Comparison of ENCODE assay signal across 17 cellular contexts in the genomic region with DNA sequence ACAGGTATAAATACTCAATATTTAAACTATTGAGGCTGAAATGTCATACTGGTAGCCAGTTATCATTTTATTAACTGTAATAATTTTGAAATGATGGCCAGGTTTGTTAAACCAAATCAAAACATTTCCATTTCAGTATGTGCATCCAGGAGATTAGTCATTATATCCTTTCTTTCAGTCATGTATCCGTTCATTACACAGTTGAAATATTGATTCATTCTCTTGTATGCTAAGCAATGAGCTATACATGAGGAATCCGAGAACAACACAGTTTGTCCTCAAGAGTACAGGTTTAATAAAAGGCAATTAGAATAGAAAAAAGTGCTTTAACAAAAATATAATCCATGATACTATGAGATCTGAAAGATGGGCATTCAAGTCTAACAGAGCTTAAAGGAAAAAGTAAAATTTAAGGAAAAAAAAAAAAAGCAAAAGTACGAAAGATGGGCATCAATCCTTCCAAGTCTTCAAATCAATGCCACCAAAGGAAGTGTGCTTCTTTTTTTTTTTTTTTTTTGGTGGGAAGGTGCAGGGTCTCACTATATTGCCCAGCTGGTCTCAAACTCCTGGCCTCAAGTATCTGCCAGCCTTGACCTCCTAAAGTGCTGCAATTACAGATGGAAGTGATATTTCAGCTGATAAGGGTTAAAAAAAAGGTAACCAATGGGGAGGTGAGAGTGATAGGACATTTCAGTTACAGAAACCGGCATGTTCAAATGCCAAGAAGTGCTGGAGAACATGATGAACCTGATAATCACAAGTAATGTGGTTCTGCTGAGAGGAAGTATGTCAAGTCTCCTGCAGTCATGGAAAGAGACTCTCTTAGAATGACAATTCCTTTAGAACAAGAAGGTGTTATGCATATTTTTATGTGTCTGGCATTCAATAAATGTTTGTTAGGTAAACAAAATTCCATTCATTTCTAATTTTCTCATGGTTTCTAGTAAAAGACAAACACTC. TPM values are rescaled to one million over a fixed set of nuclear protein-coding genes. Genes with fewer than 3 reads are reported as not detected.
DNase-seq lines count a peak whose midpoint lies in the region; ATAC-seq and TF ChIP-seq lines count a peak whose summit lies in the region.
"Had no signal": no experiment of that assay in that cellular context is flagged by ENCODE, and none has a peak within 500 bp of the region (broad histone marks: within the 10 kb centered on the region; RNA-seq: fewer than 3 reads in every experiment).

No MANE protein-coding gene starts in this region.

- H3K14ac ChIP-seq in IMR-90 (replicated peaks; ENCODE audit: low read depth, low read length): no peak overlapping the region; the same call in 1 of the 2 replicates

- no peak overlapping the region for H3K56ac ChIP-seq in IMR-90 (ENCODE audit: extremely low read depth, insufficient read depth, low read length)

- no peaks in the 10 kb centered on the region; the same call in 1 of the 2 replicates for H3K9me1 ChIP-seq in IMR-90 (ENCODE audit: insufficient read depth, low read length)

- no peak for TF ChIP-seq RAD21 in IMR-90 (IDR thresholded peaks at IDR 0.05; ENCODE audit: low read length)

- dilution Hi-C loops in IMR-90 (cut with HindIII; ENCODE audit: low sequenced_read_pairs, unreplicated experiment): no loop called here

- BruUV-seq in IMR-90 (replicated peaks; lab: Mats Ljungman, UMichigan): no TSS peak

- no peak overlapping the region for H2BK20ac ChIP-seq in IMR-90 (ENCODE audit: low read depth, low read length)

- CTCF ChIA-PET in activated CD4-positive, alpha-beta memory T cell treated with anti-CD3 and anti-CD28 coated beads for 36 hours (lab: Charles Lee): interaction anchor here (0.6 to 5.3 kb wide), 3 partner anchors 12 to 346 kb away, joined by 3 to 38 read pairs (median 4); no protein-coding TSS in a partner anchor
- CTCF ChIA-PET in activated CD4-positive, alpha-beta memory T cell treated with anti-CD3 and anti-CD28 coated beads, Interleukin-2, amount 10 ng/mL, durations not matched to agents 7 days and 5 days (lab: Charles Lee): interaction anchor here (0.7 to 2.3 kb wide), 4 partner anchors 12 to 1231 kb away, joined by 4 to 8 read pairs (median 4); no protein-coding TSS in a partner anchor
- CTCF ChIA-PET in IMR-90 (lab: Yijun Ruan, JAX): interaction anchor here (0.6 to 1.5 kb wide), 5 partner anchors 11 to 1372 kb away, joined by 3 to 8 read pairs (median 5); no protein-coding TSS in a partner anchor
- CTCF ChIA-PET in naive thymus-derived CD4-positive, alpha-beta T cell (lab: Charles Lee): no interaction called here

- peaks cover 98% of the 10 kb centered on the region for H3K79me2 ChIP-seq in neural progenitor cell (ENCODE audit: low read depth)

- no peak overlapping the region for H4K91ac ChIP-seq in IMR-90 (ENCODE audit: insufficient read depth, low read depth, low read length)

- H4K20me1 ChIP-seq in IMR-90 (ENCODE audit: insufficient read depth, low read length): peaks cover 12% of the 10 kb centered on the region
- H4K20me1 ChIP-seq in neural progenitor cell (ENCODE audit: low read depth): peaks cover 51% of the 10 kb centered on the region

- intact Hi-C loops in activated CD4-positive, alpha-beta memory T cell treated with anti-CD3 and anti-CD28 coated beads for 36 hours (cut with micrococcal nuclease): no loop called here
- intact Hi-C loops in IMR-90 (cut with micrococcal nuclease): no loop called here
- intact Hi-C loops in naive thymus-derived CD4-positive, alpha-beta T cell (cut with micrococcal nuclease): loop anchor here in 1 of 2 donors (2.0 to 5.0 kb wide), 3 partner anchors 26 to 38 kb away; partner anchors contain the start of gene PUM2

- H3K27ac ChIP-seq in IMR-90 (ENCODE audit: insufficient read depth, low read length) (no peak overlapping the region), neural progenitor cell (no peak overlapping the region)
- H3K27ac ChIP-seq in naive thymus-derived CD4-positive, alpha-beta T cell (ENCODE audit: low read depth, low read length): no peak overlapping the region
- H3K27ac ChIP-seq: gastroesophageal sphincter, upper lobe of left lung had no signal

- no peaks in the 10 kb centered on the region for H3K27me3 Mint-ChIP-seq in activated CD4-positive, alpha-beta memory T cell treated with anti-CD3 and anti-CD28 coated beads for 36 hours
- no peaks in the 10 kb centered on the region for H3K27me3 Mint-ChIP-seq in activated CD4-positive, alpha-beta memory T cell treated with anti-CD3 and anti-CD28 coated beads, Interleukin-2, amount 10 ng/mL, durations not matched to agents 7 days and 5 days
- H3K27me3 Mint-ChIP-seq in naive thymus-derived CD4-positive, alpha-beta T cell: no peaks in the 10 kb centered on the region
- H3K27me3 Mint-ChIP-seq in neural progenitor cell (ENCODE audit: insufficient read depth, low read depth): peaks cover 2% of the 10 kb centered on the region
- H3K27me3 Mint-ChIP-seq: activated naive CD4-positive, alpha-beta T cell treated with anti-CD3 and anti-CD28 coated beads, Interleukin-2, amount 50 U/mL, for 24 hours; memory B cell had no signal

- no peak overlapping the region for H3K4ac ChIP-seq in IMR-90 (ENCODE audit: low read depth, low read length)

- TF ChIP-seq CTCF in IMR-90 (conservative IDR thresholded peaks at IDR 0.05; ENCODE audit: low read depth, low read length) (no peak), choroid plexus epithelial cell (conservative IDR thresholded peaks at IDR 0.05; ENCODE audit: low read depth, low read length) (no peak), neural progenitor cell (IDR thresholded peaks at IDR 0.05) (no peak)

- H2AFZ ChIP-seq in IMR-90 (replicated peaks; ENCODE audit: low read length, poor library complexity) (no peak overlapping the region), neural progenitor cell (replicated peaks) (no peak overlapping the region)

- H3K9me3 Mint-ChIP-seq in activated CD4-positive, alpha-beta memory T cell treated with anti-CD3 and anti-CD28 coated beads for 36 hours: no peaks in the 10 kb centered on the region
- no peaks in the 10 kb centered on the region for H3K9me3 Mint-ChIP-seq in activated CD4-positive, alpha-beta memory T cell treated with anti-CD3 and anti-CD28 coated beads, Interleukin-2, amount 10 ng/mL, durations not matched to agents 7 days and 5 days
- H3K9me3 Mint-ChIP-seq in naive thymus-derived CD4-positive, alpha-beta T cell: no peaks in the 10 kb centered on the region
- no peaks in the 10 kb centered on the region for H3K9me3 Mint-ChIP-seq in neural progenitor cell
- H3K9me3 Mint-ChIP-seq: activated naive CD4-positive, alpha-beta T cell treated with anti-CD3 and anti-CD28 coated beads, Interleukin-2, amount 50 U/mL, for 24 hours; CD14-positive monocyte; memory B cell; nephron progenitor cell had no signal

- H3K4me3 ChIP-seq in IMR-90 (ENCODE audit: insufficient read depth, low read depth, low read length): no peak overlapping the region
- H3K4me3 ChIP-seq in choroid plexus epithelial cell (ENCODE audit: low read depth, low read length): no peak overlapping the region
- H3K4me3 ChIP-seq in naive thymus-derived CD4-positive, alpha-beta T cell (ENCODE audit: low read length): no peak overlapping the region
- no peak overlapping the region for H3K4me3 ChIP-seq in neural progenitor cell
- no peak overlapping the region for H3K4me3 ChIP-seq in H7 (ENCODE audit: insufficient read depth, low read depth, low read length)
- H3K4me3 ChIP-seq: gastroesophageal sphincter, upper lobe of left lung had no signal

- H3K27ac Mint-ChIP-seq in activated CD4-positive, alpha-beta memory T cell treated with anti-CD3 and anti-CD28 coated beads for 36 hours: peak overlapping the region; percentile 60
- no peak overlapping the region for H3K27ac Mint-ChIP-seq in activated CD4-positive, alpha-beta memory T cell treated with anti-CD3 and anti-CD28 coated beads, Interleukin-2, amount 10 ng/mL, durations not matched to agents 7 days and 5 days
- H3K27ac Mint-ChIP-seq in naive thymus-derived CD4-positive, alpha-beta T cell: peak overlapping the region in 5 of 9 donors; percentile 21 to 68 (median 53)
- no peak overlapping the region for H3K27ac Mint-ChIP-seq in neural progenitor cell
- H3K27ac Mint-ChIP-seq: activated naive CD4-positive, alpha-beta T cell treated with anti-CD3 and anti-CD28 coated beads, Interleukin-2, amount 50 U/mL, for 24 hours; memory B cell; nephron progenitor cell had no signal

- POLR2A ChIA-PET in activated CD4-positive, alpha-beta memory T cell treated with anti-CD3 and anti-CD28 coated beads for 36 hours (lab: Charles Lee): no interaction called here
- POLR2A ChIA-PET in activated CD4-positive, alpha-beta memory T cell treated with anti-CD3 and anti-CD28 coated beads, Interleukin-2, amount 10 ng/mL, durations not matched to agents 7 days and 5 days (lab: Charles Lee): interaction anchor here (1.2 kb wide), 1 partner anchor 17 kb away, joined by 3 read pairs; no protein-coding TSS in a partner anchor
- POLR2A ChIA-PET in IMR-90 (lab: Charles Lee; ENCODE audit: unreplicated experiment): interaction anchor here (0.6 kb wide), 2 partner anchors 134 to 1546 kb away, joined by 6 to 10 read pairs; no protein-coding TSS in a partner anchor
- POLR2A ChIA-PET in naive thymus-derived CD4-positive, alpha-beta T cell (lab: Charles Lee): interaction anchor here (0.6 to 0.9 kb wide), 2 partner anchors 21 to 24 kb away, joined by 3 to 4 read pairs; no protein-coding TSS in a partner anchor

- in situ Hi-C loops in IMR-90 (cut with MboI; ENCODE audit: low sequenced_read_pairs): no loop called here

- H3K23ac ChIP-seq in IMR-90 (ENCODE audit: low read depth, low read length): no peak overlapping the region

- H2BK15ac ChIP-seq in IMR-90 (ENCODE audit: low read depth, low read length): no peak overlapping the region

- no peak overlapping the region for H3K18ac ChIP-seq in IMR-90 (ENCODE audit: low read depth, low read length)

- no peak overlapping the region for H3K9ac ChIP-seq in IMR-90 (ENCODE audit: low read depth, low read length)
- H3K9ac ChIP-seq in neural progenitor cell: no peak overlapping the region

- peaks cover 32% of the 10 kb centered on the region for H3K4me1 Mint-ChIP-seq in activated CD4-positive, alpha-beta memory T cell treated with anti-CD3 and anti-CD28 coated beads for 36 hours (ENCODE audit: low read depth)
- H3K4me1 Mint-ChIP-seq in activated CD4-positive, alpha-beta memory T cell treated with anti-CD3 and anti-CD28 coated beads, Interleukin-2, amount 10 ng/mL, durations not matched to agents 7 days and 5 days: peaks cover 31% of the 10 kb centered on the region
- H3K4me1 Mint-ChIP-seq in naive thymus-derived CD4-positive, alpha-beta T cell: peaks cover 16 to 63% (median 52%) of the 10 kb centered on the region in 7 donors
- peaks cover 3% of the 10 kb centered on the region for H3K4me1 Mint-ChIP-seq in neural progenitor cell
- H3K4me1 Mint-ChIP-seq: CD14-positive monocyte had no signal

- H2BK5ac ChIP-seq in IMR-90 (ENCODE audit: low read depth, low read length, poor library complexity, severe bottlenecking): peak overlapping the region; percentile 24

- no peak for DNase-seq in activated CD4-positive, alpha-beta memory T cell treated with anti-CD3 and anti-CD28 coated beads for 36 hours
- no peak for DNase-seq in activated CD4-positive, alpha-beta memory T cell treated with anti-CD3 and anti-CD28 coated beads, Interleukin-2, amount 10 ng/mL, durations not matched to agents 7 days and 5 days
- peak; percentile 51 for DNase-seq in IMR-90
- peak; percentile 21 for DNase-seq in choroid plexus epithelial cell (ENCODE audit: low read depth)
- no peak for DNase-seq in naive thymus-derived CD4-positive, alpha-beta T cell
- no peak for DNase-seq in neural progenitor cell (ENCODE audit: low spot score)
- DNase-seq in H7: no peak
- DNase-seq: DMS153; NCI-H1105; nephron progenitor cell; stimulated activated naive CD4-positive, alpha-beta T cell treated with Interleukin-2 at 50 U/mL for 16 hours; upper lobe of left lung had no signal

- no peak overlapping the region for H3K4me3 Mint-ChIP-seq in activated CD4-positive, alpha-beta memory T cell treated with anti-CD3 and anti-CD28 coated beads for 36 hours
- H3K4me3 Mint-ChIP-seq in activated CD4-positive, alpha-beta memory T cell treated with anti-CD3 and anti-CD28 coated beads, Interleukin-2, amount 10 ng/mL, durations not matched to agents 7 days and 5 days: no peak overlapping the region
- no peak overlapping the region for H3K4me3 Mint-ChIP-seq in naive thymus-derived CD4-positive, alpha-beta T cell
- H3K4me3 Mint-ChIP-seq in neural progenitor cell: no peak overlapping the region
- H3K4me3 Mint-ChIP-seq: activated naive CD4-positive, alpha-beta T cell treated with anti-CD3 and anti-CD28 coated beads, Interleukin-2, amount 50 U/mL, for 24 hours; CD14-positive monocyte; memory B cell; nephron progenitor cell had no signal

- ATAC-seq in IMR-90 (ENCODE audit: low read depth) (no peak), GM19467 (IDR thresholded peaks at IDR 0.05; ENCODE audit: unreplicated experiment) (no peak)
- no peak for ATAC-seq in naive thymus-derived CD4-positive, alpha-beta T cell
- ATAC-seq: gastroesophageal sphincter had no signal

- peaks cover 37 to 58% of the 10 kb centered on the region in 2 experiments for H3K79me1 ChIP-seq in IMR-90 (ENCODE audit: low read depth in 1 of 2, low read length in 2 of 2)

- no peak for TF ChIP-seq POLR2A in IMR-90 (IDR thresholded peaks at IDR 0.05; ENCODE audit: low read depth, low read length)

- no peaks in the 10 kb centered on the region for H3K27me3 ChIP-seq in IMR-90 (ENCODE audit: control insufficient read depth, insufficient read depth, low read length)
- no peaks in the 10 kb centered on the region for H3K27me3 ChIP-seq in naive thymus-derived CD4-positive, alpha-beta T cell (ENCODE audit: control insufficient read depth in 2 of 2, insufficient read depth in 2 of 2, low read length in 2 of 2)
- H3K27me3 ChIP-seq in neural progenitor cell: no peaks in the 10 kb centered on the region
- H3K27me3 ChIP-seq in H7 (ENCODE audit: control insufficient read depth, insufficient read depth, low read length): no peaks in the 10 kb centered on the region
- H3K27me3 ChIP-seq: gastroesophageal sphincter, upper lobe of left lung had no signal

- 71% methylated on average over 1 of the region's 4 CpGs; no CpG with 5 or more reads in 1 of the 2 experiments for WGBS in IMR-90 (ENCODE audit: extremely low coverage in 2 of 2, insufficient read length in 1 of 2), 2 experiments

- no peak overlapping the region for H2AK5ac ChIP-seq in IMR-90 (ENCODE audit: low read depth, low read length)

- H4K5ac ChIP-seq in IMR-90 (ENCODE audit: low read depth, low read length): no peak overlapping the region

- peaks cover 32% of the 10 kb centered on the region for H3K36me3 ChIP-seq in IMR-90 (ENCODE audit: control insufficient read depth, insufficient read depth, low read length)
- H3K36me3 ChIP-seq in naive thymus-derived CD4-positive, alpha-beta T cell (ENCODE audit: control insufficient read depth in 2 of 3, insufficient read depth in 3 of 3, low read length in 3 of 3): peaks cover 4 to 38% (median 24%) of the 10 kb centered on the region in 3 experiments
- peaks cover 47% of the 10 kb centered on the region for H3K36me3 ChIP-seq in neural progenitor cell
- peaks cover 7% of the 10 kb centered on the region for H3K36me3 ChIP-seq in H7 (replicated peaks; ENCODE audit: control insufficient read depth, insufficient read depth, low read length)

- H3K4me2 ChIP-seq in IMR-90 (ENCODE audit: low read depth, low read length): no peak overlapping the region
- H3K4me2 ChIP-seq in neural progenitor cell: no peak overlapping the region

- peak overlapping the region in 1 of 2 experiments; percentile 27; a peak in 1 of 4 replicates for H4K8ac ChIP-seq in IMR-90 (ENCODE audit: low read depth in 2 of 2, low read length in 2 of 2)

- H3K9me3 ChIP-seq in IMR-90 (ENCODE audit: control insufficient read depth, insufficient read depth, low read length) (no peaks in the 10 kb centered on the region), neural progenitor cell (ENCODE audit: low read depth) (no peaks in the 10 kb centered on the region)
- no peaks in the 10 kb centered on the region for H3K9me3 ChIP-seq in naive thymus-derived CD4-positive, alpha-beta T cell (ENCODE audit: control insufficient read depth in 2 of 3, low read length in 3 of 3)
- H3K9me3 ChIP-seq: gastroesophageal sphincter, upper lobe of left lung had no signal

- H2AK9ac ChIP-seq in IMR-90 (replicated peaks; ENCODE audit: low read depth, low read length, poor library complexity): no peak overlapping the region

- H3K36me3 Mint-ChIP-seq in activated CD4-positive, alpha-beta memory T cell treated with anti-CD3 and anti-CD28 coated beads for 36 hours: peaks cover 45% of the 10 kb centered on the region
- H3K36me3 Mint-ChIP-seq in activated CD4-positive, alpha-beta memory T cell treated with anti-CD3 and anti-CD28 coated beads, Interleukin-2, amount 10 ng/mL, durations not matched to agents 7 days and 5 days (ENCODE audit: low read depth): peaks cover 66% of the 10 kb centered on the region
- H3K36me3 Mint-ChIP-seq in naive thymus-derived CD4-positive, alpha-beta T cell: peaks cover 3 to 52% (median 34%) of the 10 kb centered on the region in 5 donors
- peaks cover 50% of the 10 kb centered on the region for H3K36me3 Mint-ChIP-seq in neural progenitor cell

- H3K4me1 ChIP-seq in IMR-90 (ENCODE audit: control insufficient read depth, insufficient read depth, low read length) (peaks cover 2% of the 10 kb centered on the region; the same call in 1 of the 2 replicates), neural progenitor cell (no peaks in the 10 kb centered on the region)
- H3K4me1 ChIP-seq in naive thymus-derived CD4-positive, alpha-beta T cell (ENCODE audit: control insufficient read depth in 2 of 2, insufficient read depth in 2 of 2, low read length in 2 of 2): peaks cover 10 to 14% of the 10 kb centered on the region in 2 donors

- H3F3A ChIP-seq in neural progenitor cell (ENCODE audit: low read depth): peaks cover 11% of the 10 kb centered on the region

- no peak overlapping the region for H2BK120ac ChIP-seq in IMR-90 (ENCODE audit: low read depth, low read length)

RNA-seq across cellular contexts. Expression of gene PUM2, which starts 35.8 kb away (rescaled TPM):
- 100 to 1,000 TPM; 122 TPM for total RNA-seq in activated CD4-positive, alpha-beta memory T cell treated with anti-CD3 and anti-CD28 coated beads for 36 hours
- 100 to 1,000 TPM; 141 to 147 TPM for total RNA-seq in activated CD4-positive, alpha-beta memory T cell treated with anti-CD3 and anti-CD28 coated beads, Interleukin-2, amount 10 ng/mL, durations not matched to agents 7 days and 5 days
- total RNA-seq in IMR-90 (2012; rRNA removed) (35.6 and 38.4 TPM in 2 replicates), neural progenitor cell (ENCODE audit: low replicate concordance) (88.4 and 91.1 TPM in 2 replicates)
- 16.4 and 18.8 TPM in 2 replicates for polyA plus RNA-seq in IMR-90 (2012; rRNA removed)
- 4.5 and 6.3 TPM in 2 replicates for polyA plus RNA-seq in IMR-90 (2012; cell fraction: cytosol; rRNA removed)
- 8.0 and 28.7 TPM in 2 replicates for polyA plus RNA-seq in IMR-90 (2012; cell fraction: nucleus; rRNA removed; ENCODE audit: low replicate concordance)
- total RNA-seq in naive thymus-derived CD4-positive, alpha-beta T cell: 100 to 1,000 TPM; 105 to 178 (median 137) TPM
- polyA plus RNA-seq in naive thymus-derived CD4-positive, alpha-beta T cell: 10 to 100 TPM; 19.2 to 20.1 TPM
- 35.7 and 36.2 TPM in 2 replicates for total RNA-seq in H7 (2014; rRNA removed; shearing (Covaris generic))

Comparison
In these comparisons a context has a peak if more than half of its experiments do, and no peak if none do; other contexts are left out.
1. H3K27ac Mint-ChIP-seq: peak in activated CD4-positive, alpha-beta memory T cell treated with anti-CD3 and anti-CD28 coated beads for 36 hours (single experiment) and naive thymus-derived CD4-positive, alpha-beta T cell (5 of 9); none in activated CD4-positive, alpha-beta memory T cell treated with anti-CD3 and anti-CD28 coated beads, Interleukin-2, amount 10 ng/mL, durations not matched to agents 7 days and 5 days (single experiment) and neural progenitor cell (single experiment).
2. DNase-seq: peak in IMR-90 (single experiment) and choroid plexus epithelial cell (single experiment); none in activated CD4-positive, alpha-beta memory T cell treated with anti-CD3 and anti-CD28 coated beads for 36 hours (single experiment), activated CD4-positive, alpha-beta memory T cell treated with anti-CD3 and anti-CD28 coated beads, Interleukin-2, amount 10 ng/mL, durations not matched to agents 7 days and 5 days (single experiment), naive thymus-derived CD4-positive, alpha-beta T cell (0 of 9), neural progenitor cell (single experiment) and H7 (single experiment).